ENCODE assay signal across 15 cellular contexts in genomic region chr9:130126721-130127429, GRCh38. TPM values are rescaled to one million over a fixed set of nuclear protein-coding genes. Genes with fewer than 3 reads are reported as not detected.
DNase-seq lines count a peak whose midpoint lies in the region; ATAC-seq, FAIRE-seq and TF ChIP-seq lines count a peak whose summit lies in the region.
"Had no signal": no experiment of that assay in that cellular context is flagged by ENCODE, and none has a peak within 500 bp of the region (broad histone marks: within the 10 kb centered on the region; RNA-seq: fewer than 3 reads in every experiment).

No MANE protein-coding gene starts in this region.

- H3K4me1 ChIP-seq in ACC112 (ENCODE audit: control insufficient read depth, insufficient read depth, low read length, unreplicated experiment) (peaks cover 24% of the 10 kb centered on the region), DND-41 (ENCODE audit: insufficient read depth, low read length) (peaks cover 40% of the 10 kb centered on the region), left lung (peaks cover 11 to 33% of the 10 kb centered on the region in 2 donors)
- H3K4me1 ChIP-seq: body of pancreas had no signal

- ATAC-seq in DND-41 (ENCODE audit: insufficient read depth, low read depth) (no peak), left lung (peak; percentile 14), GM19351 (IDR thresholded peaks at IDR 0.05; ENCODE audit: unreplicated experiment) (no peak), left colon (no peak)
- ATAC-seq in activated CD8-positive, alpha-beta T cell treated with anti-CD3 and anti-CD28 coated beads, Interleukin-2, amount 10 ng/mL, durations not matched to agents 7 days and 5 days = no peak
- ATAC-seq: body of pancreas had no signal

- no peak for FAIRE-seq in HTR-8/SVneo (lab: Jason Lieb, UNC)
- FAIRE-seq: frontal cortex, GM12892 had no signal

- H3K9ac ChIP-seq in DND-41 (ENCODE audit: low read depth, low read length) = no peak overlapping the region

- H3K27ac Mint-ChIP-seq in activated CD8-positive, alpha-beta T cell treated with anti-CD3 and anti-CD28 coated beads, Interleukin-2, amount 10 ng/mL, durations not matched to agents 7 days and 5 days = peak overlapping the region; percentile 80

- H2AFZ ChIP-seq in ACC112 (ENCODE audit: low read length, unreplicated experiment) (no peak overlapping the region), DND-41 (ENCODE audit: low read depth, low read length) (no peak overlapping the region)

- H3K27me3 Mint-ChIP-seq in activated CD8-positive, alpha-beta T cell treated with anti-CD3 and anti-CD28 coated beads, Interleukin-2, amount 10 ng/mL, durations not matched to agents 7 days and 5 days (ENCODE audit: low read depth) = no peaks in the 10 kb centered on the region

- DNase-seq in DND-41 (no peak), left lung (no peak), HTR-8/SVneo (ENCODE audit: insufficient read length, low spot score) (no peak), left colon (no peak), HUDEP-2 (lab: John Stamatoyannopoulos, UW; ENCODE audit: unreplicated experiment in 76 of 76) (no peak)
- no peak for DNase-seq in activated CD8-positive, alpha-beta T cell treated with anti-CD3 and anti-CD28 coated beads, Interleukin-2, amount 10 ng/mL, durations not matched to agents 7 days and 5 days
- DNase-seq: body of pancreas; effector CD4-positive, alpha-beta T cell; NCI-H345; occipital lobe had no signal

- no peak overlapping the region for H3K4me2 ChIP-seq in DND-41 (ENCODE audit: insufficient read depth, low read length)

- H4K20me1 ChIP-seq in DND-41 (ENCODE audit: insufficient read depth, low read length) = no peaks in the 10 kb centered on the region

- POLR2A ChIA-PET in activated CD8-positive, alpha-beta T cell treated with anti-CD3 and anti-CD28 coated beads, Interleukin-2, amount 10 ng/mL, durations not matched to agents 7 days and 5 days (lab: Charles Lee) = interaction anchor here (1.5 kb wide), 1 partner anchor 292 kb away, joined by 3 read pairs; the partner anchor contains the start of genes C9orf78 and USP20

- no peaks in the 10 kb centered on the region for H3K9me3 Mint-ChIP-seq in activated CD8-positive, alpha-beta T cell treated with anti-CD3 and anti-CD28 coated beads, Interleukin-2, amount 10 ng/mL, durations not matched to agents 7 days and 5 days (ENCODE audit: insufficient read depth)

- H3K4me3 Mint-ChIP-seq in activated CD8-positive, alpha-beta T cell treated with anti-CD3 and anti-CD28 coated beads, Interleukin-2, amount 10 ng/mL, durations not matched to agents 7 days and 5 days = peak overlapping the region; percentile 6

- H3K4me1 Mint-ChIP-seq in activated CD8-positive, alpha-beta T cell treated with anti-CD3 and anti-CD28 coated beads, Interleukin-2, amount 10 ng/mL, durations not matched to agents 7 days and 5 days (ENCODE audit: low read depth) = peaks cover 54% of the 10 kb centered on the region

- TF ChIP-seq CTCF in DND-41 (IDR thresholded peaks at IDR 0.05; ENCODE audit: borderline replicate concordance, extremely low read depth, low read length, poor library complexity, severe bottlenecking) (no peak), left lung (IDR thresholded peaks at IDR 0.05) (no peak)

- CTCF ChIA-PET in activated CD8-positive, alpha-beta T cell treated with anti-CD3 and anti-CD28 coated beads, Interleukin-2, amount 10 ng/mL, durations not matched to agents 7 days and 5 days (lab: Charles Lee) = interaction anchor here (1.5 to 3.1 kb wide), 2 partner anchors 14 to 19 kb away, joined by 6 to 20 read pairs; no protein-coding TSS in a partner anchor

- H3K79me2 ChIP-seq in ACC112 (ENCODE audit: control insufficient read depth, insufficient read depth, low read length, unreplicated experiment) (no peaks in the 10 kb centered on the region), DND-41 (ENCODE audit: insufficient read depth, low read length) (no peaks in the 10 kb centered on the region)

- H3K9me3 ChIP-seq in DND-41 (ENCODE audit: insufficient read depth, low read length, severe bottlenecking) (no peaks in the 10 kb centered on the region), left lung (no peaks in the 10 kb centered on the region)
- H3K9me3 ChIP-seq: body of pancreas, SJSA1 had no signal

- H3K27ac ChIP-seq in ACC112 (ENCODE audit: low read depth, low read length) = 0 out of 2 replicates have a peak overlapping the region, but pooled peaks have one; percentile 1
- H3K27ac ChIP-seq in DND-41 (ENCODE audit: low read length) = peak overlapping the region; percentile 43; the same call in 1 of the 2 replicates
- H3K27ac ChIP-seq in left lung = no peak overlapping the region
- H3K27ac ChIP-seq: body of pancreas, SJSA1 had no signal

- H3K27me3 ChIP-seq in ACC112 (ENCODE audit: insufficient read depth, low read length) = no peaks in the 10 kb centered on the region
- H3K27me3 ChIP-seq in DND-41 (ENCODE audit: insufficient read depth, low read length, poor library complexity) = no peaks in the 10 kb centered on the region
- H3K27me3 ChIP-seq in left lung = no peaks in the 10 kb centered on the region
- H3K27me3 ChIP-seq: body of pancreas, SJSA1 had no signal

- H3K4me3 ChIP-seq in ACC112 (ENCODE audit: low read depth, low read length) (no peak overlapping the region), DND-41 (ENCODE audit: low read depth in 1 of 2, low read length in 2 of 2) (no peak overlapping the region), left lung (no peak overlapping the region)
- H3K4me3 ChIP-seq: body of pancreas, SJSA1 had no signal

- peaks cover 59% of the 10 kb centered on the region for H3K36me3 Mint-ChIP-seq in activated CD8-positive, alpha-beta T cell treated with anti-CD3 and anti-CD28 coated beads, Interleukin-2, amount 10 ng/mL, durations not matched to agents 7 days and 5 days (ENCODE audit: low read depth)

- intact Hi-C loops in left lung (cut with DNase I) (loop anchor here in 1 of 2 donors (10.0 kb wide), 1 partner anchor 108 kb away; no protein-coding TSS in a partner anchor), left colon (cut with DNase I, micrococcal nuclease) (no loop called here)

- H3K36me3 ChIP-seq in ACC112 (ENCODE audit: insufficient read depth, low read length) (peaks cover 5% of the 10 kb centered on the region; the same call in 1 of the 2 replicates), DND-41 (ENCODE audit: insufficient read depth, low read length) (peaks cover 40% of the 10 kb centered on the region), left lung (peaks cover 0 to 90% of the 10 kb centered on the region in 2 donors)

RNA-seq across cellular contexts. Expression of gene NCS1, which starts 45.3 kb away (rescaled TPM):
- total RNA-seq in activated CD8-positive, alpha-beta T cell treated with anti-CD3 and anti-CD28 coated beads, Interleukin-2, amount 10 ng/mL, durations not matched to agents 7 days and 5 days = 1 to 10 TPM; 3.3 TPM
- total RNA-seq in left lung (10 to 100 TPM; 19.6 to 19.9 TPM), left colon (10 to 100 TPM in 1 of 2 donors, 1 to 10 TPM in 1; 2.1 to 23.7 TPM)

Comparison
In these comparisons a context has a peak if more than half of its experiments do, and no peak if none do; other contexts are left out.
1. H3K27ac ChIP-seq: peak in ACC112 (single experiment) and DND-41 (single experiment); none in left lung (0 of 2).